2 cellular contexts compared by ENCODE assay signal in the genomic region with DNA sequence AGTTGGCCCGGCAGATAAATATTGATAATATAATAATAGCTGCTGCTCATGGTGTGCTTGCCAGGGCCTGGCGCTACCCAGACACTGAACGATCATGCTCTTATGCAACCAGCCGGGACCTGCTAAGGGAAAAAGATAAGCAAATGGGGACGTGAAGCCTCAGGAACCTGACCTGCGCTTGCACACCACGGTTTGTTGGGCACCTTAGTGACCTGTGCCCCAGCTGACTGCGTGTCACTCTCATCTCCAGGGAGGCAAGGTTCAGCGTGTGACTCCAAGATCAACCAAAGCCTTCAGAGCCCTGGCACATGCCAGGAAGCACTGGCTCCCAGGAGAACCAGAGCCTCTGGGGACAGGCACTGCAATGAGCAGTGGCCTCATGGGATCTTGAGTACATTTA.
TF ChIP-seq lines count a peak whose summit lies in the region.

No MANE protein-coding gene starts in this region.

TF ChIP-seq in liver, 16 proteins besides CTCF, POLR2A, EP300 and RAD21 (continued from another document):
- TF ChIP-seq, protein P1, sequence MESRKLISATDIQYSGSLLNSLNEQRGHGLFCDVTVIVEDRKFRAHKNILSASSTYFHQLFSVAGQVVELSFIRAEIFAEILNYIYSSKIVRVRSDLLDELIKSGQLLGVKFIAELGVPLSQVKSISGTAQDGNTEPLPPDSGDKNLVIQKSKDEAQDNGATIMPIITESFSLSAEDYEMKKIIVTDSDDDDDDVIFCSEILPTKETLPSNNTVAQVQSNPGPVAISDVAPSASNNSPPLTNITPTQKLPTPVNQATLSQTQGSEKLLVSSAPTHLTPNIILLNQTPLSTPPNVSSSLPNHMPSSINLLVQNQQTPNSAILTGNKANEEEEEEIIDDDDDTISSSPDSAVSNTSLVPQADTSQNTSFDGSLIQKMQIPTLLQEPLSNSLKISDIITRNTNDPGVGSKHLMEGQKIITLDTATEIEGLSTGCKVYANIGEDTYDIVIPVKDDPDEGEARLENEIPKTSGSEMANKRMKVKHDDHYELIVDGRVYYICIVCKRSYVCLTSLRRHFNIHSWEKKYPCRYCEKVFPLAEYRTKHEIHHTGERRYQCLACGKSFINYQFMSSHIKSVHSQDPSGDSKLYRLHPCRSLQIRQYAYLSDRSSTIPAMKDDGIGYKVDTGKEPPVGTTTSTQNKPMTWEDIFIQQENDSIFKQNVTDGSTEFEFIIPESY (IDR thresholded peaks at IDR 0.05), result peak; percentile 87
- TF ChIP-seq GABPA (IDR thresholded peaks at IDR 0.05 in 1 of 2, conservative IDR thresholded peaks at IDR 0.05 in 1 of 2), result peak in 1 of 2 donors; percentile 42
- TF ChIP-seq FOXA2 (IDR thresholded peaks at IDR 0.05), result peak; percentile 83
- TF ChIP-seq NR2F2 (IDR thresholded peaks at IDR 0.05), result peak; percentile 68
- TF ChIP-seq EGR1 (IDR thresholded peaks at IDR 0.05; ENCODE audit: low read depth in 2 of 2), result peak in 1 of 2 donors; percentile 64
- TF ChIP-seq, protein P2, sequence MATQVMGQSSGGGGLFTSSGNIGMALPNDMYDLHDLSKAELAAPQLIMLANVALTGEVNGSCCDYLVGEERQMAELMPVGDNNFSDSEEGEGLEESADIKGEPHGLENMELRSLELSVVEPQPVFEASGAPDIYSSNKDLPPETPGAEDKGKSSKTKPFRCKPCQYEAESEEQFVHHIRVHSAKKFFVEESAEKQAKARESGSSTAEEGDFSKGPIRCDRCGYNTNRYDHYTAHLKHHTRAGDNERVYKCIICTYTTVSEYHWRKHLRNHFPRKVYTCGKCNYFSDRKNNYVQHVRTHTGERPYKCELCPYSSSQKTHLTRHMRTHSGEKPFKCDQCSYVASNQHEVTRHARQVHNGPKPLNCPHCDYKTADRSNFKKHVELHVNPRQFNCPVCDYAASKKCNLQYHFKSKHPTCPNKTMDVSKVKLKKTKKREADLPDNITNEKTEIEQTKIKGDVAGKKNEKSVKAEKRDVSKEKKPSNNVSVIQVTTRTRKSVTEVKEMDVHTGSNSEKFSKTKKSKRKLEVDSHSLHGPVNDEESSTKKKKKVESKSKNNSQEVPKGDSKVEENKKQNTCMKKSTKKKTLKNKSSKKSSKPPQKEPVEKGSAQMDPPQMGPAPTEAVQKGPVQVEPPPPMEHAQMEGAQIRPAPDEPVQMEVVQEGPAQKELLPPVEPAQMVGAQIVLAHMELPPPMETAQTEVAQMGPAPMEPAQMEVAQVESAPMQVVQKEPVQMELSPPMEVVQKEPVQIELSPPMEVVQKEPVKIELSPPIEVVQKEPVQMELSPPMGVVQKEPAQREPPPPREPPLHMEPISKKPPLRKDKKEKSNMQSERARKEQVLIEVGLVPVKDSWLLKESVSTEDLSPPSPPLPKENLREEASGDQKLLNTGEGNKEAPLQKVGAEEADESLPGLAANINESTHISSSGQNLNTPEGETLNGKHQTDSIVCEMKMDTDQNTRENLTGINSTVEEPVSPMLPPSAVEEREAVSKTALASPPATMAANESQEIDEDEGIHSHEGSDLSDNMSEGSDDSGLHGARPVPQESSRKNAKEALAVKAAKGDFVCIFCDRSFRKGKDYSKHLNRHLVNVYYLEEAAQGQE (IDR thresholded peaks at IDR 0.05), result peak; percentile 65
- TF ChIP-seq JUND (IDR thresholded peaks at IDR 0.05), result peak in 1 of 2 donors; percentile 81
- TF ChIP-seq, protein P3, sequence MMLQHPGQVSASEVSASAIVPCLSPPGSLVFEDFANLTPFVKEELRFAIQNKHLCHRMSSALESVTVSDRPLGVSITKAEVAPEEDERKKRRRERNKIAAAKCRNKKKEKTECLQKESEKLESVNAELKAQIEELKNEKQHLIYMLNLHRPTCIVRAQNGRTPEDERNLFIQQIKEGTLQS (IDR thresholded peaks at IDR 0.05), result peak; percentile 2
- TF ChIP-seq FOXA1 (IDR thresholded peaks at IDR 0.05), result peak; percentile 68
- peak; percentile 91 to 97 for TF ChIP-seq RXRA (IDR thresholded peaks at IDR 0.05)
- TF ChIP-seq YY1 (IDR thresholded peaks at IDR 0.05), result peak; percentile 81
- TF ChIP-seq HNF4G (IDR thresholded peaks at IDR 0.05), result peak; percentile 78
- no peak for TF ChIP-seq TAF1 (conservative IDR thresholded peaks at IDR 0.05)
TF ChIP-seq in liver: peak in this region for 15.

TF ChIP-seq in HepG2, 621 proteins besides CTCF, POLR2A, EP300 and RAD21 (continued from another document):
- TF ChIP-seq, protein P4, sequence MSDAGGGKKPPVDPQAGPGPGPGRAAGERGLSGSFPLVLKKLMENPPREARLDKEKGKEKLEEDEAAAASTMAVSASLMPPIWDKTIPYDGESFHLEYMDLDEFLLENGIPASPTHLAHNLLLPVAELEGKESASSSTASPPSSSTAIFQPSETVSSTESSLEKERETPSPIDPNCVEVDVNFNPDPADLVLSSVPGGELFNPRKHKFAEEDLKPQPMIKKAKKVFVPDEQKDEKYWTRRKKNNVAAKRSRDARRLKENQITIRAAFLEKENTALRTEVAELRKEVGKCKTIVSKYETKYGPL (CRISPR knock-in tag; IDR thresholded peaks at IDR 0.05), result no peak
- TF ChIP-seq ZNF552 (CRISPR knock-in tag; IDR thresholded peaks at IDR 0.05; ENCODE audit: borderline replicate concordance) (no peak), ZNF567 (CRISPR knock-in tag; IDR thresholded peaks at IDR 0.05; ENCODE audit: borderline replicate concordance) (no peak), RBM22 (optimal IDR thresholded peaks at IDR 0.05; ENCODE audit: low read length) (no peak)
